1 cellular context compared by ENCODE assay signal in the genomic region with DNA sequence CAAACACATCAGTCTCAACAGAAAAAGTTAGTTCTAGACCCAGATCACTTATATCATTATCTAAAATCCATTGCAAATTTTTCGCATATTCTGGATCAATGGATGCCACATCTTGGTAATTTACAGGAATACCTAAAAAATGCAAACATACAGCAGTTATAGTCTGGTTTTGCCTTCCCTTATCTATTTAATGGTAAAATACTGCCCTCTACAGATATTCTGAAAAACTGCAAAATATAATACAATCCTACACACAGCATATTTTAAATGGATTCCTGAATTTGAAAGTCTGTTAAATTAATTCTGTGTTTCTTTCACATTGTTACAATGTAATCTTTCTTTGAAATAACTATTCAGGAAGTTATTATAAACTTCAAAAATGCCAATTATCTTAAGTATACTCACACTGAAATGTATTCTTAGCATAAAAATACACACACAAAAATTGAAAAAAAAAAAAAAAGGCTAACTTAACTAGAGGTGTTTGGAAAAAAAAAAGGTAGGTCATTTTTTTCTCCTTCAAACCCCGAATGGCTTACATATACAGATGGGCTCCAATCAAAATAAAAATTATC.
TF ChIP-seq lines count a peak whose summit lies in the region.

No MANE protein-coding gene starts in this region.

TF ChIP-seq in H1, 55 proteins besides CTCF, POLR2A, EP300 and RAD21 (continued from another document):
- TF ChIP-seq E2F6 (IDR thresholded peaks at IDR 0.05) (no peak), NANOG (IDR thresholded peaks at IDR 0.05; ENCODE audit: insufficient read depth, low read depth, low read length, poor library complexity, severe bottlenecking) (no peak), YY1 (IDR thresholded peaks at IDR 0.05; ENCODE audit: low read depth, low read length) (no peak), RFX5 (IDR thresholded peaks at IDR 0.05; ENCODE audit: borderline replicate concordance, low read depth, low read length) (no peak), SRF (IDR thresholded peaks at IDR 0.05; ENCODE audit: low read depth, low read length) (no peak), ASH2L (IDR thresholded peaks at IDR 0.05; ENCODE audit: low read length) (no peak), USF2 (IDR thresholded peaks at IDR 0.05; ENCODE audit: low read length) (no peak), TEAD4 (IDR thresholded peaks at IDR 0.05; ENCODE audit: low read depth, low read length) (no peak), RBBP5 (IDR thresholded peaks at IDR 0.05; ENCODE audit: borderline replicate concordance, low read depth, low read length) (no peak), CHD1 (IDR thresholded peaks at IDR 0.05; ENCODE audit: low read depth, low read length) (no peak), SIN3A (conservative IDR thresholded peaks at IDR 0.05 in 1 of 2, IDR thresholded peaks at IDR 0.05 in 1 of 2; ENCODE audit: low read depth in 1 of 2, low read length in 2 of 2) (no peak)
